ENCODE assay signal across 8 cellular contexts in the genomic region with DNA sequence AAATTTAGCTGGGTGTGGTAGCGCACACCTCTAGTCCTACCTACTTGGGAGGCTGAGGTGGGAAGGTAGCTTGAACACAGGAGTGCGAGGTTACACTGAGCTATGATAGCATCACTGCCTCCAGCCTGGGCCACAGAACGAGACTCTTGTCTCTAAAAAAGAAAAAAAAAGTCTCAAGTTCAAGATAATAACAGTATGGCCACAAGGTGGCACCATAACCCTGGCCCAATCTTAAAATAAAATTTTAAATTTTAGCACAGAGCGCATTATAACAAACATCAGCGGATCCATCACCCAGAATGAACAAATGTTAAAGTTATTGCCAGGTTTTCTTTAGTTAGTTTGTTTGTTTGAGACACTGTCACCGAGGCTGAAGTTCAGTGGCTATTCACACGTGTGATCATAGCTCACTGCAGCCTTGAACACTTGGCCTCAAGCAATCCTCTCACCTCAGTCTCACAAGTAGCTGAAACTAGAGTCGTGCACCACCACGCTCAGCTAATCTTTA. TPM values are rescaled to one million over a fixed set of nuclear protein-coding genes. Genes with fewer than 3 reads are reported as not detected.
DNase-seq lines count a peak whose midpoint lies in the region; ATAC-seq and TF ChIP-seq lines count a peak whose summit lies in the region.

No MANE protein-coding gene starts in this region.

- H3K4me3 ChIP-seq in WERI-Rb-1 (ENCODE audit: low read depth, low read length): no peak overlapping the region
- no peak overlapping the region for H3K4me3 ChIP-seq in fibroblast of lung (replicated peaks in 1 of 4; ENCODE audit: control extremely low read depth in 1 of 4, insufficient read depth in 1 of 4, low read depth in 3 of 4, low read length in 4 of 4)

- peak; percentile 21 for DNase-seq in NCI-H2107 treated with DMSO at 0.1 percent for 48 hours (lab: John Stamatoyannopoulos, UW; ENCODE audit: unreplicated experiment)
- no peak for DNase-seq in NCI-H2107 (lab: John Stamatoyannopoulos, UW)
- peak; percentile 40 for DNase-seq in LoVo (ENCODE audit: low spot score)
- DNase-seq in WERI-Rb-1: no peak
- peak; percentile 26 to 68 for DNase-seq in fibroblast of lung (ENCODE audit: low read depth in 2 of 2)
- peak; percentile 26 for DNase-seq in stimulated activated CD4-positive, alpha-beta T cell treated with anti-CD3 and anti-CD28 coated beads, Interleukin-2, amount 100 ng/mL, for 4 hours (ENCODE audit: low read depth)

- no peak overlapping the region for H3K9ac ChIP-seq in fibroblast of lung (ENCODE audit: insufficient read depth, low read length)

- H3K27ac ChIP-seq in WERI-Rb-1 (no peak overlapping the region), fibroblast of lung (ENCODE audit: insufficient read depth, low read length) (no peak overlapping the region)

- no peaks in the 10 kb centered on the region for H3K27me3 ChIP-seq in WERI-Rb-1 (ENCODE audit: insufficient read depth, low read depth, severe bottlenecking)
- H3K27me3 ChIP-seq in fibroblast of lung (ENCODE audit: control insufficient read depth, insufficient read depth, low read length): peaks cover 32% of the 10 kb centered on the region

- no peak overlapping the region for H3K4me2 ChIP-seq in fibroblast of lung (ENCODE audit: extremely low read depth, insufficient read depth, low read length)

- peak; percentile 34; the same call in 1 of the 2 replicates for TF ChIP-seq CTCF in WERI-Rb-1 (IDR thresholded peaks at IDR 0.05; ENCODE audit: low read depth, low read length)
- TF ChIP-seq CTCF in fibroblast of lung (conservative IDR thresholded peaks at IDR 0.05 in 1 of 2, IDR thresholded peaks at IDR 0.05 in 1 of 2; ENCODE audit: low read depth in 1 of 2, low read length in 2 of 2): peak; percentile 45 to 61

- H4K20me1 ChIP-seq in fibroblast of lung (ENCODE audit: control insufficient read depth, extremely low read depth, insufficient read depth, low read length): peaks cover 2% of the 10 kb centered on the region

- H3K4me1 ChIP-seq in fibroblast of lung (ENCODE audit: control insufficient read depth, extremely low read depth, insufficient read depth, low read length): no peaks in the 10 kb centered on the region

- H3K9me3 ChIP-seq in WERI-Rb-1 (ENCODE audit: severe bottlenecking): no peaks in the 10 kb centered on the region
- no peaks in the 10 kb centered on the region for H3K9me3 ChIP-seq in fibroblast of lung (ENCODE audit: control insufficient read depth, insufficient read depth, low read depth, low read length)

- H3K36me3 ChIP-seq in WERI-Rb-1 (no peaks in the 10 kb centered on the region), fibroblast of lung (ENCODE audit: control insufficient read depth, insufficient read depth, low read length) (peaks cover 7% of the 10 kb centered on the region)

- H2AFZ ChIP-seq in fibroblast of lung (ENCODE audit: low read length): no peak overlapping the region

- no peak for ATAC-seq in GM21529 (IDR thresholded peaks at IDR 0.05; ENCODE audit: unreplicated experiment)
- no peak for ATAC-seq in GM18511 (IDR thresholded peaks at IDR 0.05; ENCODE audit: unreplicated experiment)

- no peaks in the 10 kb centered on the region for H3K79me2 ChIP-seq in fibroblast of lung (ENCODE audit: control insufficient read depth, insufficient read depth, low read length)

RNA-seq across cellular contexts. Expression of a gene that starts 2.9 kb away (rescaled TPM):
- total RNA-seq in fibroblast of lung: under 0.01 TPM in 1 of 2 replicates, not detected in the other
- 0.02 TPM in 1 of 2 replicates, not detected in the other for polyA plus RNA-seq in fibroblast of lung
- polyA plus RNA-seq in fibroblast of lung (2012): not detected in 2 replicates
- polyA minus RNA-seq in fibroblast of lung (ENCODE audit: low replicate concordance): 0.78 TPM in 1 of 2 replicates, not detected in the other

RNA-seq across cellular contexts. Expression of a gene that starts 17.7 kb away (rescaled TPM):
- 103 and 180 TPM in 2 replicates for total RNA-seq in fibroblast of lung
- 59.3 and 115 TPM in 2 replicates for polyA plus RNA-seq in fibroblast of lung
- polyA plus RNA-seq in fibroblast of lung (2012): 135 and 351 TPM in 2 replicates
- 374 and 622 TPM in 2 replicates for polyA minus RNA-seq in fibroblast of lung (ENCODE audit: low replicate concordance)

Comparison
In these comparisons a context has a peak if more than half of its experiments do, and no peak if none do; other contexts are left out.
1. DNase-seq: peak in NCI-H2107 treated with DMSO at 0.1 percent for 48 hours (single experiment), LoVo (single experiment), fibroblast of lung (2 of 2) and stimulated activated CD4-positive, alpha-beta T cell treated with anti-CD3 and anti-CD28 coated beads, Interleukin-2, amount 100 ng/mL, for 4 hours (single experiment); none in NCI-H2107 (single experiment) and WERI-Rb-1 (single experiment).